Comparison of ENCODE assay signal across 15 cellular contexts in the genomic region with DNA sequence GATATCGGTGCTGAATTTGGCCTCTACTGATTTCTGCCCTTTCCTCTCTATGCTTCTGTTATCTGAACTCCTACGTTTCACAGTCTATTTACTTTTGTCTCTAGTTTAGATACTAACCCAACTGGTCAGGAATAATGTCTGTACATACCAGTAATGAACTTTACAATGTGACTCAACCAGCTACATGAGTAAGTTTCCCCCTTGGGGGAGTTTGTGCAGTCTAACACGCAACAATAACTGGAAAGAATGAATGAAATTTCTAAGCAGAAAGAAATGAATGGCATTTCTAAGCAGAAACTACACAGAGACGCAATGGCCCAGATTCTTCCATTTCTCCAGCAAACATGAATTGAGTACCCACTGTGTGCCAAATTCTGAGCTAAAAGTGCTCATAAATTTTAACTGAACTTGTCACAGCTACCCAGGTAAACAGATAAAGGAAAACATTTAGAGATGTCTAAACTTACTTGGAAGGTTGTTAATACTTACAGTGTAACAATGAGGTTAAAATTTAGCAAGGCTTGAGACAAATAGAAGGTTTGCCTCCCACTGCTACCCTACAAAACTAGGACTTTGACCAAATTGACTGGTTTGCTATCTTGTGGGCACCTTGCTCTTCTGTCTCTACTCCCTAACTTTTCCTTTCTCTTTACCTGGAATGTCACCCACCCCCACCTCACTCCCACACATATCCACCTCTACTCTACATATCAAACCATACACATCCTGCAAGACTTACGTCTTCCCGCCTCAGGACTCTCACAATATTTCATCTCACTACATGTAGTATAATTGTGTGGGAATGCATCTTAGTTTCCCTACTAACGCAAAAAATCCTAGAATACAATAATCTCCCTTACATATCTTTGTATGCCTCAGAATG. TPM values are rescaled to one million over a fixed set of nuclear protein-coding genes. Genes with fewer than 3 reads are reported as not detected.
DNase-seq lines count a peak whose midpoint lies in the region; ATAC-seq and TF ChIP-seq lines count a peak whose summit lies in the region.
"Had no signal": no experiment of that assay in that cellular context is flagged by ENCODE, and none has a peak within 500 bp of the region (broad histone marks: within the 10 kb centered on the region; RNA-seq: fewer than 3 reads in every experiment).

No MANE protein-coding gene starts in this region.

- no peak for TF ChIP-seq CTCF in foreskin fibroblast (IDR thresholded peaks at IDR 0.05; ENCODE audit: low read depth, low read length)

- no peak overlapping the region for H3K4me3 ChIP-seq in foreskin fibroblast (ENCODE audit: low read depth in 1 of 2, low read length in 2 of 2)
- H3K4me3 ChIP-seq: right lobe of liver, transverse colon had no signal

- H3K36me3 Mint-ChIP-seq in activated naive CD4-positive, alpha-beta T cell treated with anti-CD3 and anti-CD28 coated beads, Interleukin-2, amount 50 U/mL, for 72 hours: no peaks in the 10 kb centered on the region
- H3K36me3 Mint-ChIP-seq in activated naive CD4-positive, alpha-beta T cell treated with anti-CD3 and anti-CD28 coated beads, Interleukin-2, amount 10 ng/mL, durations not matched to agents 7 days and 5 days: no peaks in the 10 kb centered on the region
- H3K36me3 Mint-ChIP-seq in stimulated activated naive CD8-positive, alpha-beta T cell treated with anti-CD3 and anti-CD28 coated beads, Interleukin-15, Interleukin-2, amounts not matched to agents 100 ng/mL and 50 ng/mL, for 24 hours (ENCODE audit: low read depth): no peaks in the 10 kb centered on the region
- H3K36me3 Mint-ChIP-seq: activated naive CD8-positive, alpha-beta T cell; mesothelial cell of epicardium had no signal

- H3K27me3 Mint-ChIP-seq in activated naive CD4-positive, alpha-beta T cell treated with anti-CD3 and anti-CD28 coated beads, Interleukin-2, amount 10 ng/mL, durations not matched to agents 7 days and 5 days: no peaks in the 10 kb centered on the region
- H3K27me3 Mint-ChIP-seq in stimulated activated naive CD8-positive, alpha-beta T cell treated with anti-CD3 and anti-CD28 coated beads, Interleukin-15, Interleukin-2, amounts not matched to agents 100 ng/mL and 50 ng/mL, for 24 hours: no peaks in the 10 kb centered on the region

- no peak for DNase-seq in activated naive CD4-positive, alpha-beta T cell treated with anti-CD3 and anti-CD28 coated beads, Interleukin-2, amount 50 U/mL, for 72 hours (ENCODE audit: low spot score in 2 of 2)
- no peak for DNase-seq in activated naive CD4-positive, alpha-beta T cell treated with anti-CD3 and anti-CD28 coated beads, Interleukin-2, amount 10 ng/mL, durations not matched to agents 7 days and 5 days
- DNase-seq in T1000 (lab: John Stamatoyannopoulos, UW) (peak; percentile 23), foreskin fibroblast (peak; percentile 21 to 68), NCI-H510A (lab: John Stamatoyannopoulos, UW) (no peak), NCI-H1092 (lab: John Stamatoyannopoulos, UW) (no peak)
- DNase-seq: BE2C, NCI-H1694 treated with DMSO at 0.1 percent for 48 hours, right lobe of liver, SW 1271, transverse colon had no signal

- no peaks in the 10 kb centered on the region for H3K9me3 Mint-ChIP-seq in activated naive CD4-positive, alpha-beta T cell treated with anti-CD3 and anti-CD28 coated beads, Interleukin-2, amount 50 U/mL, for 72 hours
- H3K9me3 Mint-ChIP-seq in activated naive CD4-positive, alpha-beta T cell treated with anti-CD3 and anti-CD28 coated beads, Interleukin-2, amount 10 ng/mL, durations not matched to agents 7 days and 5 days: no peaks in the 10 kb centered on the region
- H3K9me3 Mint-ChIP-seq in stimulated activated naive CD8-positive, alpha-beta T cell treated with anti-CD3 and anti-CD28 coated beads, Interleukin-15, Interleukin-2, amounts not matched to agents 100 ng/mL and 50 ng/mL, for 24 hours: no peaks in the 10 kb centered on the region
- H3K9me3 Mint-ChIP-seq: mesothelial cell of epicardium had no signal

- CTCF ChIA-PET in activated naive CD4-positive, alpha-beta T cell treated with anti-CD3 and anti-CD28 coated beads, Interleukin-2, amount 10 ng/mL, durations not matched to agents 7 days and 5 days (lab: Charles Lee): interaction anchor here (1.0 kb wide), 1 partner anchor 56 kb away, joined by 4 read pairs; no protein-coding TSS in a partner anchor

- peak overlapping the region in 1 of 2 donors; percentile 10 for H3K27ac Mint-ChIP-seq in activated naive CD4-positive, alpha-beta T cell treated with anti-CD3 and anti-CD28 coated beads, Interleukin-2, amount 50 U/mL, for 72 hours
- H3K27ac Mint-ChIP-seq in activated naive CD4-positive, alpha-beta T cell treated with anti-CD3 and anti-CD28 coated beads, Interleukin-2, amount 10 ng/mL, durations not matched to agents 7 days and 5 days: no peak overlapping the region
- peak overlapping the region; percentile 4 for H3K27ac Mint-ChIP-seq in stimulated activated naive CD8-positive, alpha-beta T cell treated with anti-CD3 and anti-CD28 coated beads, Interleukin-15, Interleukin-2, amounts not matched to agents 100 ng/mL and 50 ng/mL, for 24 hours
- H3K27ac Mint-ChIP-seq: activated naive CD8-positive, alpha-beta T cell; mesothelial cell of epicardium had no signal

- ATAC-seq in activated naive CD4-positive, alpha-beta T cell treated with anti-CD3 and anti-CD28 coated beads, Interleukin-2, amount 50 U/mL, for 72 hours: peak; percentile 40 to 47
- ATAC-seq in GM18867 (IDR thresholded peaks at IDR 0.05; ENCODE audit: unreplicated experiment): no peak

- no peak overlapping the region for H3K4me3 Mint-ChIP-seq in activated naive CD4-positive, alpha-beta T cell treated with anti-CD3 and anti-CD28 coated beads, Interleukin-2, amount 10 ng/mL, durations not matched to agents 7 days and 5 days
- H3K4me3 Mint-ChIP-seq in stimulated activated naive CD8-positive, alpha-beta T cell treated with anti-CD3 and anti-CD28 coated beads, Interleukin-15, Interleukin-2, amounts not matched to agents 100 ng/mL and 50 ng/mL, for 24 hours: no peak overlapping the region
- H3K4me3 Mint-ChIP-seq: activated naive CD8-positive, alpha-beta T cell; mesothelial cell of epicardium had no signal

- no peaks in the 10 kb centered on the region for H3K4me1 Mint-ChIP-seq in activated naive CD4-positive, alpha-beta T cell treated with anti-CD3 and anti-CD28 coated beads, Interleukin-2, amount 10 ng/mL, durations not matched to agents 7 days and 5 days
- H3K4me1 Mint-ChIP-seq in stimulated activated naive CD8-positive, alpha-beta T cell treated with anti-CD3 and anti-CD28 coated beads, Interleukin-15, Interleukin-2, amounts not matched to agents 100 ng/mL and 50 ng/mL, for 24 hours (ENCODE audit: low read depth): peaks cover 9% of the 10 kb centered on the region

RNA-seq across cellular contexts. Expression of gene UPK1B, which starts 11.7 kb away (rescaled TPM):
- total RNA-seq in activated naive CD4-positive, alpha-beta T cell treated with anti-CD3 and anti-CD28 coated beads, Interleukin-2, amount 50 U/mL, for 72 hours: under 1 TPM in 1 of 2 donors, not detected in 1; 0.51 TPM

RNA-seq across cellular contexts. Expression of gene TEX55, which starts 39.1 kb away (rescaled TPM):
- total RNA-seq in activated naive CD4-positive, alpha-beta T cell treated with anti-CD3 and anti-CD28 coated beads, Interleukin-2, amount 50 U/mL, for 72 hours: not detected
- total RNA-seq: mesothelial cell of epicardium, right lobe of liver, transverse colon had no signal

RNA-seq across cellular contexts. Expression of gene B4GALT4, which starts 55.6 kb away (rescaled TPM):
- 10 to 100 TPM; 13.8 to 21.0 TPM for total RNA-seq in activated naive CD4-positive, alpha-beta T cell treated with anti-CD3 and anti-CD28 coated beads, Interleukin-2, amount 50 U/mL, for 72 hours

Comparison
In these comparisons a context has a peak if more than half of its experiments do, and no peak if none do; other contexts are left out.
1. DNase-seq: peak in T1000 (single experiment) and foreskin fibroblast (2 of 2); none in activated naive CD4-positive, alpha-beta T cell treated with anti-CD3 and anti-CD28 coated beads, Interleukin-2, amount 50 U/mL, for 72 hours (0 of 2), activated naive CD4-positive, alpha-beta T cell treated with anti-CD3 and anti-CD28 coated beads, Interleukin-2, amount 10 ng/mL, durations not matched to agents 7 days and 5 days (single experiment), NCI-H510A (single experiment) and NCI-H1092 (single experiment).